In genomic region chr1:244375061-244375460, GRCh38 we compare ENCODE assay signal across 10 cellular contexts.
"Had no signal": no experiment of that assay in that cellular context is flagged by ENCODE, and none has a peak within 500 bp of the region (broad histone marks: within the 10 kb centered on the region; RNA-seq: fewer than 3 reads in every experiment).

No MANE protein-coding gene starts in this region.

- H3K9ac ChIP-seq: GM23248 had no signal

- H3K4me3 ChIP-seq: GM23248, GM23338, HAP-1 had no signal

- FAIRE-seq: H1, H54 had no signal

- DNase-seq: GM23248, GOT3, H7, H9, HCEC 1CT, HFFc6 had no signal

- H3K27ac ChIP-seq: GM23248 had no signal

- H3K9me3 ChIP-seq: HAP-1 had no signal

- H3K4me2 ChIP-seq: GM23338 had no signal

- H2AFZ ChIP-seq: GM23248, GM23338 had no signal

- H3K36me3 ChIP-seq: HAP-1 had no signal
